ENCODE assay signal across 28 cellular contexts in genomic region chr1:57696041-57696440, GRCh38.
"Had no signal": no experiment of that assay in that cellular context is flagged by ENCODE, and none has a peak within 500 bp of the region (broad histone marks: within the 10 kb centered on the region; RNA-seq: fewer than 3 reads in every experiment).

No MANE protein-coding gene starts in this region.

- H3K9ac ChIP-seq: neural progenitor cell had no signal

- H3K4me1 Mint-ChIP-seq: naive B cell; naive thymus-derived CD8-positive, alpha-beta T cell; nephron progenitor cell; stimulated activated effector memory CD8-positive, alpha-beta T cell treated with anti-CD3 and anti-CD28 coated beads, Interleukin-12 subunit alpha, Interleukin-12 subunit beta, amount 100 ng/mL, for 72 hours; stimulated activated naive B cell treated with anti-CD40 and anti-IgM and Interleukin-4, amounts not matched to agents 10 μg/mL and 1 μg/mL and 100 μg/mL, for 72 hours had no signal

- H3K27me3 ChIP-seq: neural progenitor cell, neutrophil, pancreas, right lobe of liver, sigmoid colon, stomach, thyroid gland, tibial nerve, upper lobe of right lung, uterus had no signal

- H2AFZ ChIP-seq: neural progenitor cell had no signal

- DNase-seq: naive B cell; naive thymus-derived CD8-positive, alpha-beta T cell; nephron progenitor cell; nucleus accumbens; pancreas; psoas muscle; right cardiac atrium; right lobe of liver; sigmoid colon; small intestine; stimulated activated CD4-positive, alpha-beta T cell treated with anti-CD3 and anti-CD28 coated beads, Interleukin-15, amount 100 ng/mL, for 24 hours; stimulated activated CD4-positive, alpha-beta T cell treated with anti-CD3 and anti-CD28 coated beads, Interleukin-2, amount 100 ng/mL, for 24 hours; stimulated activated CD4-positive, alpha-beta T cell treated with anti-CD3 and anti-CD28 coated beads, Interleukin-2, amount 100 ng/mL, for 48 hours; stimulated activated CD4-positive, alpha-beta T cell treated with anti-CD3 and anti-CD28 coated beads, Interleukin-4, amount 100 ng/mL, for 24 hours; stimulated activated naive B cell treated with anti-CD40 and anti-IgM and Interleukin-4, amounts not matched to agents 10 μg/mL and 1 μg/mL and 100 μg/mL, for 72 hours; stimulated activated naive CD4-positive, alpha-beta T cell treated with Interleukin-2 at 50 U/mL for 16 hours; stomach; thyroid gland; upper lobe of right lung; uterus had no signal

- H3K27ac ChIP-seq: neural progenitor cell, neutrophil, pancreas, psoas muscle, right lobe of liver, sigmoid colon, stomach, thoracic aorta, thyroid gland, tibial nerve, upper lobe of right lung, uterus had no signal

- H3K27me3 Mint-ChIP-seq: naive B cell had no signal

- H3K4me2 ChIP-seq: neural progenitor cell had no signal

- H3K27ac Mint-ChIP-seq: naive B cell; naive thymus-derived CD8-positive, alpha-beta T cell; natural killer cell treated with Interleukin-12 subunit alpha and Interleukin-12 subunit beta and Interleukin-15 and Interleukin-18, amount 100 ng/mL, for 72 hours; nephron progenitor cell; neural progenitor cell; stimulated activated effector memory CD8-positive, alpha-beta T cell treated with anti-CD3 and anti-CD28 coated beads, Interleukin-12 subunit alpha, Interleukin-12 subunit beta, amount 100 ng/mL, for 72 hours; stimulated activated naive B cell treated with anti-CD40 and anti-IgM and Interleukin-4, amounts not matched to agents 10 μg/mL and 1 μg/mL and 100 μg/mL, for 72 hours; stimulated activated naive CD8-positive, alpha-beta T cell treated with anti-CD3 and anti-CD28 coated beads, Interleukin-15, Interleukin-2, amounts not matched to agents 100 ng/mL and 50 ng/mL, for 24 hours; type B pancreatic cell had no signal

- H3K4me1 ChIP-seq: neural progenitor cell, pancreas, psoas muscle, right lobe of liver, sigmoid colon, stomach, thyroid gland, tibial nerve, upper lobe of right lung, uterus had no signal

- H3K4me3 Mint-ChIP-seq: naive B cell; naive thymus-derived CD8-positive, alpha-beta T cell; natural killer cell treated with Interleukin-12 subunit alpha and Interleukin-12 subunit beta and Interleukin-15 and Interleukin-18, amount 100 ng/mL, for 72 hours; nephron progenitor cell; neural progenitor cell; stimulated activated effector memory CD8-positive, alpha-beta T cell treated with anti-CD3 and anti-CD28 coated beads, Interleukin-12 subunit alpha, Interleukin-12 subunit beta, amount 100 ng/mL, for 72 hours; stimulated activated naive B cell treated with anti-CD40 and anti-IgM and Interleukin-4, amounts not matched to agents 10 μg/mL and 1 μg/mL and 100 μg/mL, for 72 hours; stimulated activated naive CD8-positive, alpha-beta T cell treated with anti-CD3 and anti-CD28 coated beads, Interleukin-15, Interleukin-2, amounts not matched to agents 100 ng/mL and 50 ng/mL, for 24 hours; type B pancreatic cell had no signal

- H3K4me3 ChIP-seq: neural progenitor cell, pancreas, psoas muscle, right lobe of liver, sigmoid colon, stomach, thoracic aorta, thyroid gland, tibial nerve, upper lobe of right lung, uterus had no signal

- H3K36me3 ChIP-seq: neural progenitor cell, neutrophil, pancreas, right lobe of liver, sigmoid colon, stomach, thoracic aorta, thyroid gland, tibial nerve, upper lobe of right lung, uterus had no signal

- H3K36me3 Mint-ChIP-seq: naive B cell; stimulated activated effector memory CD8-positive, alpha-beta T cell treated with anti-CD3 and anti-CD28 coated beads, Interleukin-12 subunit alpha, Interleukin-12 subunit beta, amount 100 ng/mL, for 72 hours; stimulated activated naive B cell treated with anti-CD40 and anti-IgM and Interleukin-4, amounts not matched to agents 10 μg/mL and 1 μg/mL and 100 μg/mL, for 72 hours; type B pancreatic cell had no signal

- H3K9me3 ChIP-seq: neutrophil, pancreas, psoas muscle, right lobe of liver, thyroid gland, upper lobe of right lung, uterus had no signal
